ENCODE assay signal across 12 cellular contexts in genomic region chr19:17268754-17269153, GRCh38. TPM values are rescaled to one million over a fixed set of nuclear protein-coding genes. Genes with fewer than 3 reads are reported as not detected.
DNase-seq lines count a peak whose midpoint lies in the region; ATAC-seq and TF ChIP-seq lines count a peak whose summit lies in the region.
"Had no signal": no experiment of that assay in that cellular context is flagged by ENCODE, and none has a peak within 500 bp of the region (broad histone marks: within the 10 kb centered on the region; RNA-seq: fewer than 3 reads in every experiment).

No MANE protein-coding gene starts in this region.

- H3K27ac ChIP-seq in PC-9 (no peak overlapping the region), dorsolateral prefrontal cortex (peak overlapping the region in 3 of 59 donors; percentile 27 to 80 (median 75))

- peak overlapping the region; percentile 90 for H3K4me2 ChIP-seq in PC-9

- no peak overlapping the region for H2AFZ ChIP-seq in PC-9

- no peak for DNase-seq in activated naive CD4-positive, alpha-beta T cell treated with Interleukin-2 at 50 U/mL for 16 hours
- DNase-seq in PC-9: no peak
- DNase-seq in dorsolateral prefrontal cortex: no peak
- no peak for DNase-seq in NCI-H226
- DNase-seq in DMS153 (lab: John Stamatoyannopoulos, UW): no peak
- DNase-seq in stimulated activated CD8-positive, alpha-beta memory T cell treated with anti-CD3 and anti-CD28 coated beads, Interleukin-4, amount 100 ng/mL, for 48 hours: no peak
- DNase-seq: NCI-H2081; psoas muscle; stimulated activated naive CD4-positive, alpha-beta T cell had no signal

- TF ChIP-seq CTCF in PC-9 (conservative IDR thresholded peaks at IDR 0.05): no peak
- TF ChIP-seq CTCF in dorsolateral prefrontal cortex (IDR thresholded peaks at IDR 0.05 in 54 of 56, conservative IDR thresholded peaks at IDR 0.05 in 2 of 56; ENCODE audit: low read depth in 1 of 56, partially characterized antibody in 56 of 56): no peak

- POLR2A ChIA-PET in PC-9 (lab: Charles Lee; ENCODE audit: unreplicated experiment): no interaction called here

- peaks cover 11% of the 10 kb centered on the region; the same call in 1 of the 2 replicates for H3K36me3 ChIP-seq in PC-9 (ENCODE audit: low read depth)

- H3K4me3 Mint-ChIP-seq in activated naive CD4-positive, alpha-beta T cell treated with anti-CD3 and anti-CD28 coated beads, Interleukin-2, amount 50 U/mL, for 24 hours: peak overlapping the region; percentile 96
- peak overlapping the region; percentile 87 for H3K4me3 Mint-ChIP-seq in stimulated activated memory B cell treated with anti-CD40 and anti-IgM and Interleukin-4, amounts not matched to agents 10 μg/mL and 1 μg/mL and 100 μg/mL, for 72 hours

- H3K9me3 ChIP-seq in PC-9 (ENCODE audit: insufficient read depth, low read depth): no peaks in the 10 kb centered on the region
- H3K9me3 ChIP-seq: psoas muscle had no signal

- no peak overlapping the region for H3K27ac Mint-ChIP-seq in activated naive CD4-positive, alpha-beta T cell treated with anti-CD3 and anti-CD28 coated beads, Interleukin-2, amount 50 U/mL, for 24 hours
- H3K27ac Mint-ChIP-seq in stimulated activated memory B cell treated with anti-CD40 and anti-IgM and Interleukin-4, amounts not matched to agents 10 μg/mL and 1 μg/mL and 100 μg/mL, for 72 hours: no peak overlapping the region

- no peaks in the 10 kb centered on the region for H3K9me2 ChIP-seq in PC-9 (ENCODE audit: insufficient read depth)

- no peaks in the 10 kb centered on the region for H3K9me3 Mint-ChIP-seq in activated naive CD4-positive, alpha-beta T cell treated with anti-CD3 and anti-CD28 coated beads, Interleukin-2, amount 50 U/mL, for 24 hours
- no peaks in the 10 kb centered on the region for H3K9me3 Mint-ChIP-seq in stimulated activated memory B cell treated with anti-CD40 and anti-IgM and Interleukin-4, amounts not matched to agents 10 μg/mL and 1 μg/mL and 100 μg/mL, for 72 hours
- H3K9me3 Mint-ChIP-seq: IgD-negative memory B cell had no signal

- H3F3A ChIP-seq in PC-9 (ENCODE audit: insufficient read depth, low read depth): peaks cover 27% of the 10 kb centered on the region

- BruUV-seq in PC-9 (replicated peaks; lab: Mats Ljungman, UMichigan): no TSS peak

- H3K4me1 ChIP-seq in PC-9 (replicated peaks; ENCODE audit: insufficient read depth): peaks cover 25% of the 10 kb centered on the region

- H3K4me3 ChIP-seq in PC-9: peak overlapping the region; percentile 86; the same call in 1 of the 2 replicates
- H3K4me3 ChIP-seq in dorsolateral prefrontal cortex: peak overlapping the region in 30 of 59 donors; percentile 70 to 99 (median 91)

- ATAC-seq in stimulated activated memory B cell treated with anti-CD40 and anti-IgM and Interleukin-4, amounts not matched to agents 10 μg/mL and 1 μg/mL and 100 μg/mL, for 72 hours: no peak
- ATAC-seq: psoas muscle had no signal

- H3K4me1 Mint-ChIP-seq in activated naive CD4-positive, alpha-beta T cell treated with anti-CD3 and anti-CD28 coated beads, Interleukin-2, amount 50 U/mL, for 24 hours: peaks cover 22% of the 10 kb centered on the region
- H3K4me1 Mint-ChIP-seq in stimulated activated memory B cell treated with anti-CD40 and anti-IgM and Interleukin-4, amounts not matched to agents 10 μg/mL and 1 μg/mL and 100 μg/mL, for 72 hours: peaks cover 22% of the 10 kb centered on the region

- peaks cover 2% of the 10 kb centered on the region for H3K36me3 Mint-ChIP-seq in activated naive CD4-positive, alpha-beta T cell treated with anti-CD3 and anti-CD28 coated beads, Interleukin-2, amount 50 U/mL, for 24 hours
- peaks cover 25% of the 10 kb centered on the region for H3K36me3 Mint-ChIP-seq in stimulated activated memory B cell treated with anti-CD40 and anti-IgM and Interleukin-4, amounts not matched to agents 10 μg/mL and 1 μg/mL and 100 μg/mL, for 72 hours

- H3K27me3 Mint-ChIP-seq in activated naive CD4-positive, alpha-beta T cell treated with anti-CD3 and anti-CD28 coated beads, Interleukin-2, amount 50 U/mL, for 24 hours: no peaks in the 10 kb centered on the region
- H3K27me3 Mint-ChIP-seq in stimulated activated memory B cell treated with anti-CD40 and anti-IgM and Interleukin-4, amounts not matched to agents 10 μg/mL and 1 μg/mL and 100 μg/mL, for 72 hours: no peaks in the 10 kb centered on the region
- H3K27me3 Mint-ChIP-seq: IgD-negative memory B cell had no signal

- H3K27me3 ChIP-seq in PC-9 (ENCODE audit: insufficient read depth, low read depth) (no peaks in the 10 kb centered on the region), dorsolateral prefrontal cortex (no peaks in the 10 kb centered on the region)

- CTCF ChIA-PET in PC-9 (lab: Charles Lee): interaction anchor here (0.7 kb wide), 1 partner anchor 42 kb away, joined by 7 read pairs; no protein-coding TSS in a partner anchor

- H4K20me1 ChIP-seq in PC-9 (ENCODE audit: insufficient read depth): no peaks in the 10 kb centered on the region

- intact Hi-C loops in PC-9 (cut with micrococcal nuclease; ENCODE audit: unreplicated experiment) (no loop called here), dorsolateral prefrontal cortex (cut with DNase I) (loop anchor here (5.0 kb wide), 2 partner anchors 41 to 51 kb away; partner anchors contain the start of genes OCEL1 (in 1 of the 2) and USE1 (in 1 of the 2))

- peaks cover 17% of the 10 kb centered on the region for H3K79me2 ChIP-seq in PC-9 (ENCODE audit: low read depth)

RNA-seq across cellular contexts. Expression of gene BABAM1, which starts 1.5 kb away (rescaled TPM):
- 127 and 152 TPM in 2 replicates for total RNA-seq in PC-9 (2021)
- total RNA-seq in dorsolateral prefrontal cortex: 100 to 1,000 TPM in 110 of 120 experiments, 10 to 100 TPM in 10; 78.2 to 165 (median 122) TPM

RNA-seq across cellular contexts. Expression of gene USHBP1, which starts 4.2 kb away (rescaled TPM):
- total RNA-seq in PC-9 (2021): not detected in 2 replicates
- total RNA-seq in dorsolateral prefrontal cortex: 10 to 100 TPM in 1 of 120 experiments, 1 to 10 TPM in 117, under 1 TPM in 2; 0.90 to 10.9 (median 3.4) TPM

RNA-seq across cellular contexts. Expression of gene ANKLE1, which starts 12.9 kb away (rescaled TPM):
- total RNA-seq in PC-9 (2021) (0.65 and 1.2 TPM in 2 replicates), dorsolateral prefrontal cortex (1 to 10 TPM in 113 of 120 experiments, under 1 TPM in 7; 0.68 to 6.6 (median 2.6) TPM)

RNA-seq across cellular contexts. Expression of gene NR2F6, which starts 23.0 kb away (rescaled TPM):
- total RNA-seq in PC-9 (2021) (90.8 and 112 TPM in 2 replicates), dorsolateral prefrontal cortex (10 to 100 TPM; 15.4 to 52.5 (median 27.8) TPM)

RNA-seq across cellular contexts. Expression of gene ABHD8, which starts 34.5 kb away (rescaled TPM):
- total RNA-seq in PC-9 (2021) (32.2 and 37.5 TPM in 2 replicates), dorsolateral prefrontal cortex (100 to 1,000 TPM in 7 of 120 experiments, 10 to 100 TPM in 113; 22.5 to 113 (median 78.2) TPM)
